In the genomic region with DNA sequence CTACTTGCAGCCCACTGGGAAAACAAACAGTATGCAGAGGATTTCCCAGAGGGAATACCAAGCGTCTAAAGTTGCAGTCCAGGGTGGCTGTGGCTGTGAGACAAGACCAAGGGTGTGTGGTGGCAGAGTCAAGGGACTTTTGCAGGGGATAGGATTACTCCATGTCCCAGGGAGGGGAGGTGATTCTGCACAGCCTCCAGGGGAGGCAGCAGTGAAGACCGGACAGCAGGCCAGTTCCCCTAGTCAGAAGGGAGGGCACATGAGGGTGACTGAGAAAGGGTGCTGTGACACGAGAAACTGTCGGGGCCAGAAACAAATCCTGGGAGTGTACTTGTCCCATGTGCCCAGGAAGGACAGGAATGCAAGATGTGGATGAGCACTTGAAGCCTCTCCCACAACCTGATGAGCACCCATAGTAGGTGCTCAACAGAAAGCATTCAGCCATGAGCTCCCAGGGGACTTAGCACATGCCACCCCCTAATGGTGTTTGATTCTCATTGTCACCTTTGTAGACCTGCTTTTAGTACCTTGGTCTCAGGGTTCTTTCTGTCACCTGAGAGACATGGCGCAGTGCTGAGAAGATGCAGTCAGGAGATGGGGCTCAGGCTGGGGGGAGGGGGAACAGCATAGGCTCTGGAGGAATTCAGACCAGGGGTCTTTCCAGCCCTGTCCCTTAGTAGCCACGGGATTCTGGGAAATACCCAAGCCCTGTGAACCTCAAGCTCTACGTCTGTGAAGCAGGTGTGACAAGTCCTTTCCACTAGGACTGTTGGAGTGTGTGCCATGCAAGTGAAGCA, we compare ENCODE assay signal across 37 cellular contexts. TPM values are rescaled to one million over a fixed set of nuclear protein-coding genes. Genes with fewer than 3 reads are reported as not detected.
"Had no signal": no experiment of that assay in that cellular context is flagged by ENCODE, and none has a peak within 500 bp of the region (broad histone marks: within the 10 kb centered on the region; RNA-seq: fewer than 3 reads in every experiment).

No MANE protein-coding gene starts in this region.

- DNase-seq: activated CD4-positive, alpha-beta T cell treated with anti-CD3 and anti-CD28 coated beads, Interleukin-2, amount 50 U/mL, for 1 hour; activated CD4-positive, CD25-positive, alpha-beta regulatory T cell treated with anti-CD3 and anti-CD28 coated beads, Interleukin-2, amount 50 U/mL, for 72 hours; activated CD8-positive, alpha-beta T cell treated with anti-CD3 and anti-CD28 coated beads for 36 hours; activated gamma-delta T cell treated with Interleukin-2 at 50 U/mL for 16 hours; activated naive CD4-positive, alpha-beta T cell treated with anti-CD3 and anti-CD28 coated beads, Interleukin-2, amount 50 U/mL, for 16 hours; activated T-cell treated with anti-CD3 and anti-CD28 coated beads, Interleukin-2, amount 50 U/mL, for 4 hours; amniotic stem cell; brain microvascular endothelial cell; cortex of kidney; effector memory CD8-positive, alpha-beta T cell; erythroblast; gastrocnemius medialis; glutamatergic neuron; hippocampal formation; kidney; left lung; mesendoderm; mucosa of descending colon; retina; stimulated activated CD4-positive, alpha-beta T cell treated with anti-CD3 and anti-CD28 coated beads, Interleukin-12 subunit alpha, Interleukin-12 subunit beta, amount 100 ng/mL, for 4 hours; stimulated activated CD4-positive, alpha-beta T cell treated with anti-CD3 and anti-CD28 coated beads, Interleukin-4, amount 100 ng/mL, for 1 hour; T-helper 2 cell; trophoblast cell; uterus had no signal

- H3K36me3 ChIP-seq: brain microvascular endothelial cell, gastrocnemius medialis, left lung, thoracic aorta, uterus had no signal

- H3K4me1 Mint-ChIP-seq: activated T-helper 17 cell treated with anti-CD3 and anti-CD28 coated beads, Interleukin-2, amount 50 U/mL, for 72 hours had no signal

- H3K36me3 Mint-ChIP-seq: natural killer cell treated with Interleukin-12 subunit alpha and Interleukin-12 subunit beta and Interleukin-15 and Interleukin-18, amount 100 ng/mL, for 72 hours had no signal

- H3K27me3 Mint-ChIP-seq: activated T-helper 17 cell treated with anti-CD3 and anti-CD28 coated beads, Interleukin-2, amount 50 U/mL, for 72 hours; effector memory CD8-positive, alpha-beta T cell; progenitor cell of endocrine pancreas had no signal

- H3K9me3 Mint-ChIP-seq: activated CD8-positive, alpha-beta T cell treated with anti-CD3 and anti-CD28 coated beads for 36 hours; activated T-cell treated with anti-CD3 and anti-CD28 coated beads, Interleukin-2, amount 50 U/mL, for 4 hours; activated T-helper 17 cell treated with anti-CD3 and anti-CD28 coated beads, Interleukin-2, amount 50 U/mL, for 72 hours; effector memory CD8-positive, alpha-beta T cell; natural killer cell treated with Interleukin-12 subunit alpha and Interleukin-12 subunit beta and Interleukin-15 and Interleukin-18, amount 100 ng/mL, for 72 hours; stimulated activated naive CD8-positive, alpha-beta T cell treated with anti-CD3 and anti-CD28 coated beads, Interleukin-15, Interleukin-2, amounts not matched to agents 100 ng/mL and 50 ng/mL, for 24 hours had no signal

- H3K27ac Mint-ChIP-seq: activated CD8-positive, alpha-beta T cell treated with anti-CD3 and anti-CD28 coated beads for 36 hours; activated T-helper 17 cell treated with anti-CD3 and anti-CD28 coated beads, Interleukin-2, amount 50 U/mL, for 72 hours; effector memory CD8-positive, alpha-beta T cell; natural killer cell treated with Interleukin-12 subunit alpha and Interleukin-12 subunit beta and Interleukin-15 and Interleukin-18, amount 100 ng/mL, for 72 hours; progenitor cell of endocrine pancreas; stimulated activated naive CD8-positive, alpha-beta T cell treated with anti-CD3 and anti-CD28 coated beads, Interleukin-15, Interleukin-2, amounts not matched to agents 100 ng/mL and 50 ng/mL, for 24 hours had no signal

- H3K4me3 Mint-ChIP-seq: activated CD8-positive, alpha-beta T cell treated with anti-CD3 and anti-CD28 coated beads for 36 hours; activated T-cell treated with anti-CD3 and anti-CD28 coated beads, Interleukin-2, amount 50 U/mL, for 4 hours; activated T-helper 17 cell treated with anti-CD3 and anti-CD28 coated beads, Interleukin-2, amount 50 U/mL, for 72 hours; effector memory CD8-positive, alpha-beta T cell; natural killer cell treated with Interleukin-12 subunit alpha and Interleukin-12 subunit beta and Interleukin-15 and Interleukin-18, amount 100 ng/mL, for 72 hours; stimulated activated naive CD8-positive, alpha-beta T cell treated with anti-CD3 and anti-CD28 coated beads, Interleukin-15, Interleukin-2, amounts not matched to agents 100 ng/mL and 50 ng/mL, for 24 hours had no signal

- ATAC-seq: activated CD8-positive, alpha-beta T cell treated with anti-CD3 and anti-CD28 coated beads for 36 hours; activated T-cell treated with anti-CD3 and anti-CD28 coated beads, Interleukin-2, amount 50 U/mL, for 4 hours; activated T-helper 17 cell treated with anti-CD3 and anti-CD28 coated beads, Interleukin-2, amount 50 U/mL, for 72 hours; effector memory CD8-positive, alpha-beta T cell; gastrocnemius medialis; left lung; mucosa of descending colon; natural killer cell treated with Interleukin-12 subunit alpha and Interleukin-12 subunit beta and Interleukin-15 and Interleukin-18, amount 100 ng/mL, for 72 hours; sciatic nerve had no signal

- H3K9me3 ChIP-seq: gastrocnemius medialis, left lung, mucosa of descending colon, thoracic aorta, uterus had no signal

- H3K27ac ChIP-seq: brain microvascular endothelial cell, gastrocnemius medialis, left lung, skin epidermis, uterus had no signal

- H3K4me1 ChIP-seq: gastrocnemius medialis, left lung, uterus had no signal

- H3K27me3 ChIP-seq: brain microvascular endothelial cell, gastrocnemius medialis, left lung, uterus had no signal

- H3K4me3 ChIP-seq: gastrocnemius medialis, left lung, lung, mucosa of descending colon, skin epidermis, thoracic aorta, uterus had no signal

RNA-seq across cellular contexts. Expression of gene HSFX3, which starts 18.1 kb away (rescaled TPM):
- total RNA-seq: activated CD8-positive, alpha-beta T cell treated with anti-CD3 and anti-CD28 coated beads for 36 hours; activated T-cell treated with anti-CD3 and anti-CD28 coated beads, Interleukin-2, amount 50 U/mL, for 4 hours; activated T-helper 17 cell treated with anti-CD3 and anti-CD28 coated beads, Interleukin-2, amount 50 U/mL, for 72 hours; astrocyte; chondrocyte; gastrocnemius medialis; kidney; left lung; lung; mucosa of descending colon; natural killer cell treated with Interleukin-12 subunit alpha and Interleukin-12 subunit beta and Interleukin-15 and Interleukin-18, amount 100 ng/mL, for 72 hours; omental fat pad; progenitor cell of endocrine pancreas; sciatic nerve; subcutaneous adipose tissue; thoracic aorta; uterus had no signal
- polyA plus RNA-seq: lung had no signal

RNA-seq across cellular contexts. Expression of gene MAGEA9B, which starts 19.4 kb away (rescaled TPM):
- total RNA-seq: activated CD8-positive, alpha-beta T cell treated with anti-CD3 and anti-CD28 coated beads for 36 hours; activated T-cell treated with anti-CD3 and anti-CD28 coated beads, Interleukin-2, amount 50 U/mL, for 4 hours; activated T-helper 17 cell treated with anti-CD3 and anti-CD28 coated beads, Interleukin-2, amount 50 U/mL, for 72 hours; astrocyte; chondrocyte; gastrocnemius medialis; kidney; left lung; lung; mucosa of descending colon; myocyte; natural killer cell treated with Interleukin-12 subunit alpha and Interleukin-12 subunit beta and Interleukin-15 and Interleukin-18, amount 100 ng/mL, for 72 hours; omental fat pad; progenitor cell of endocrine pancreas; sciatic nerve; subcutaneous adipose tissue; thoracic aorta; uterus had no signal
- polyA plus RNA-seq: lung had no signal

RNA-seq across cellular contexts. Expression of gene HSFX2, which starts 27.3 kb away (rescaled TPM):
- total RNA-seq: activated CD8-positive, alpha-beta T cell treated with anti-CD3 and anti-CD28 coated beads for 36 hours; activated T-cell treated with anti-CD3 and anti-CD28 coated beads, Interleukin-2, amount 50 U/mL, for 4 hours; activated T-helper 17 cell treated with anti-CD3 and anti-CD28 coated beads, Interleukin-2, amount 50 U/mL, for 72 hours; astrocyte; chondrocyte; myocyte; uterus had no signal
